In the genomic region with DNA sequence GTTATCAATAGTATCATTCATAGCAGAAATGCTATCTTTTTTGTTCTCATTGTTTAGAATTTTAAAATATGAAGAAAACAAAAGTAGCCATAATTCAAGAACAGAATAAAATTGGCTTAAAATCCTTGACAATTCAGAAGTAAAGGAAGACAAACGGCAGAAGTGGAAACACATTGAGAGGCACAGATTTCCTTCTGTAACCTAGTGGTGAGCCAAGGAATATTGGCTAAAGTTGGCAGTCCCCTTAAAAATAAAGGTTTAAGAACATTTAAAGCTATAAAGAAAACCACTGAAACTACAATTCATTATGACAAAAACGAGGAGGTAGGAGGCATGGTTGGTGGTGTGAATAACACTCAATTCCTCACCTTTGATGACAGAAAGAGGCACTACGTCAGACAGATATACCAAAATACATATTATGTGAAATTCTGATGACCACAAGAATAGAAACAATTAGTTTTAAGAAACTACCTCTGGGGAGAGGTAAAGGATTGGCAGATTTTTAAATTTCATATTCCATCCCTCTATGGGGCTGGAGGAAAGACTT, we compare ENCODE assay signal across 19 cellular contexts. TPM values are rescaled to one million over a fixed set of nuclear protein-coding genes. Genes with fewer than 3 reads are reported as not detected.
A peak's percentile ranks its signal among the peaks of the same experiment; 100 is the strongest.
DNase-seq lines count a peak whose midpoint lies in the region; ATAC-seq and TF ChIP-seq lines count a peak whose summit lies in the region.
"Had no signal": no experiment of that assay in that cellular context is flagged by ENCODE, and none has a peak within 500 bp of the region (broad histone marks: within the 10 kb centered on the region; RNA-seq: fewer than 3 reads in every experiment).

No MANE protein-coding gene starts in this region.

- whole genome bisulfite sequencing in psoas muscle, 3 donors = 71 to 75% (median 74%) methylated on average over 3 of the region's 3 CpGs

- no peaks in the 10 kb centered on the region for H3K9me3 ChIP-seq in psoas muscle
- H3K9me3 ChIP-seq: upper lobe of left lung had no signal

- H3K27me3 ChIP-seq in psoas muscle (ENCODE audit: insufficient read depth in 3 of 3, low read length in 2 of 3) = no peaks in the 10 kb centered on the region
- H3K27me3 ChIP-seq: upper lobe of left lung had no signal

- peaks cover 16% of the 10 kb centered on the region for H3K4me1 Mint-ChIP-seq in activated CD4-positive, alpha-beta T cell treated with anti-CD3 and anti-CD28 coated beads, Interleukin-2, amount 10 ng/mL, durations not matched to agents 7 days and 5 days
- peaks cover 12% of the 10 kb centered on the region for H3K4me1 Mint-ChIP-seq in chondrocyte (ENCODE audit: low read depth)

- in situ Hi-C loops in ACHN (cut with HindIII; ENCODE audit: low pct_ligation_motif_present, low pct_unique_long_range_greater_than_20kb, low sequenced_read_pairs) = no loop called here

- peaks cover 0 to 26% of the 10 kb centered on the region in 2 donors for H3K36me3 ChIP-seq in psoas muscle (ENCODE audit: insufficient read depth in 1 of 2, low read depth in 1 of 2)

- H3K9me3 Mint-ChIP-seq in activated CD4-positive, alpha-beta T cell treated with anti-CD3 and anti-CD28 coated beads, Interleukin-2, amount 10 ng/mL, durations not matched to agents 7 days and 5 days = no peaks in the 10 kb centered on the region
- H3K9me3 Mint-ChIP-seq in chondrocyte (ENCODE audit: low read depth) = no peaks in the 10 kb centered on the region
- H3K9me3 Mint-ChIP-seq: CD4-positive, CD25-positive, alpha-beta regulatory T cell had no signal

- POLR2A ChIA-PET in activated CD4-positive, alpha-beta T cell treated with anti-CD3 and anti-CD28 coated beads, Interleukin-2, amount 10 ng/mL, durations not matched to agents 7 days and 5 days (lab: Charles Lee) = no interaction called here

- CTCF ChIA-PET in activated CD4-positive, alpha-beta T cell treated with anti-CD3 and anti-CD28 coated beads, Interleukin-2, amount 10 ng/mL, durations not matched to agents 7 days and 5 days (lab: Charles Lee) = interaction anchor here (1.7 kb wide), 1 partner anchor 11 kb away, joined by 4 read pairs; no protein-coding TSS in a partner anchor

- peaks cover 51% of the 10 kb centered on the region for H3K36me3 Mint-ChIP-seq in activated CD4-positive, alpha-beta T cell treated with anti-CD3 and anti-CD28 coated beads, Interleukin-2, amount 10 ng/mL, durations not matched to agents 7 days and 5 days (ENCODE audit: low read depth)
- H3K36me3 Mint-ChIP-seq in chondrocyte (ENCODE audit: low read depth) = peaks cover 9% of the 10 kb centered on the region

- peak overlapping the region; percentile 6 for H3K27ac Mint-ChIP-seq in activated CD4-positive, alpha-beta T cell treated with anti-CD3 and anti-CD28 coated beads, Interleukin-2, amount 10 ng/mL, durations not matched to agents 7 days and 5 days
- H3K27ac Mint-ChIP-seq in chondrocyte (ENCODE audit: unreplicated experiment) = no peak overlapping the region

- H3K27me3 Mint-ChIP-seq in activated CD4-positive, alpha-beta T cell treated with anti-CD3 and anti-CD28 coated beads, Interleukin-2, amount 10 ng/mL, durations not matched to agents 7 days and 5 days = no peaks in the 10 kb centered on the region
- no peaks in the 10 kb centered on the region for H3K27me3 Mint-ChIP-seq in chondrocyte (ENCODE audit: low read depth)
- H3K27me3 Mint-ChIP-seq: CD4-positive, CD25-positive, alpha-beta regulatory T cell had no signal

- no peak overlapping the region for H3K4me3 Mint-ChIP-seq in activated CD4-positive, alpha-beta T cell treated with anti-CD3 and anti-CD28 coated beads, Interleukin-2, amount 10 ng/mL, durations not matched to agents 7 days and 5 days
- H3K4me3 Mint-ChIP-seq in chondrocyte (ENCODE audit: unreplicated experiment) = no peak overlapping the region
- H3K4me3 Mint-ChIP-seq: CD4-positive, CD25-positive, alpha-beta regulatory T cell had no signal

- DNase-seq in activated CD4-positive, alpha-beta T cell treated with anti-CD3 and anti-CD28 coated beads, Interleukin-2, amount 10 ng/mL, durations not matched to agents 7 days and 5 days = no peak
- no peak for DNase-seq in activated CD4-positive, alpha-beta T cell treated with anti-CD3 and anti-CD28 coated beads for 4 hours
- no peak for DNase-seq in chondrocyte (ENCODE audit: low spot score)
- DNase-seq in psoas muscle = no peak
- no peak for DNase-seq in ACHN
- no peak for DNase-seq in NAMALWA (ENCODE audit: low spot score)
- no peak for DNase-seq in dedifferentiated amniotic fluid mesenchymal stem cell (ENCODE audit: extremely low spot score)
- DNase-seq: activated CD4-positive, CD25-positive, alpha-beta regulatory T cell treated with anti-CD3 and anti-CD28 coated beads, Interleukin-2, amount 50 U/mL, for 72 hours; anterior cingulate cortex; CD4-positive, CD25-positive, alpha-beta regulatory T cell; DMS79 treated with DMSO at 0.1 percent for 48 hours; erythroblast; NCI-H1694; NCI-H446; nucleus accumbens; SHP77 treated with DMSO at 0.1 percent for 48 hours; stimulated activated CD4-positive, alpha-beta T cell treated with anti-CD3 and anti-CD28 coated beads, Interleukin-2, amount 100 ng/mL, for 48 hours; upper lobe of left lung had no signal

- intact Hi-C loops in psoas muscle (cut with DNase I) = loop anchor here in 1 of 2 donors (5.0 kb wide), 1 partner anchor 34 kb away; no protein-coding TSS in a partner anchor

- no peak overlapping the region for H3K4me3 ChIP-seq in psoas muscle
- H3K4me3 ChIP-seq: upper lobe of left lung had no signal

- TF ChIP-seq CTCF in chondrocyte (IDR thresholded peaks at IDR 0.05) (peak; percentile 24), psoas muscle (IDR thresholded peaks at IDR 0.05) (peak; percentile 3)

- H3K27ac ChIP-seq in psoas muscle = no peak overlapping the region
- H3K27ac ChIP-seq: upper lobe of left lung had no signal

- ATAC-seq in HG02870 (IDR thresholded peaks at IDR 0.05; ENCODE audit: unreplicated experiment) (peak; percentile 51), psoas muscle (no peak)

- no peaks in the 10 kb centered on the region for H3K4me1 ChIP-seq in psoas muscle
- H3K4me1 ChIP-seq: upper lobe of left lung had no signal

RNA-seq across cellular contexts. Expression of a gene that starts 42.3 kb away (rescaled TPM):
- 1 to 10 TPM; 5.0 to 5.7 TPM for total RNA-seq in activated CD4-positive, alpha-beta T cell treated with anti-CD3 and anti-CD28 coated beads, Interleukin-2, amount 10 ng/mL, durations not matched to agents 7 days and 5 days
- total RNA-seq in chondrocyte = 5.1 to 7.2 TPM (median 7.1 TPM) in 3 replicates
- total RNA-seq in psoas muscle = 1 to 10 TPM; 1.6 to 3.7 (median 2.1) TPM
- 1 to 10 TPM; 1.5 to 4.1 (median 2.5) TPM for polyA plus RNA-seq in psoas muscle
